ENCODE assay signal across 4 cellular contexts in the genomic region with DNA sequence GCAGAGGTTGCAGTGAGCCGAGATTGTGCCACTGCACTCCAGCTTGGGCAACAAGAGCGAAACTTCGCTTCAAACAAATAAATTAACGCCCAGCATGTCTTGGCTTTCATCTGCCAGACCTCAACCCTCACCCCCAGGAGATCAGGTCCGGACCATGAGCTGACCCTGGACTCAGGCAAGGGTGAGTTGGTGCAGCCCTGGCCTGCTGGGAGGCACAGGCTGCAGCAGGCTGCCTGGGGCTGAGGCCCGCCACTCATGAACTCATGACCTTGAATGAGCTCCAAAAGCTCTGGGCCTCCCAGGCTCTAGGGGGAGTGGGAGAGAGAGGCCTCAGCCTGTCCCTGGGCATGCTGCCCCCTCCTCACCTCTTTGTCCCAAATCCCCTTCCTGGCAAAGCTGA. TPM values are rescaled to one million over a fixed set of nuclear protein-coding genes. Genes with fewer than 3 reads are reported as not detected.
"Had no signal": no experiment of that assay in that cellular context is flagged by ENCODE, and none has a peak within 500 bp of the region (broad histone marks: within the 10 kb centered on the region; RNA-seq: fewer than 3 reads in every experiment).

No MANE protein-coding gene starts in this region.

RNA-seq across cellular contexts. Expression of a gene that starts 1.7 kb away (rescaled TPM):
- total RNA-seq: astrocyte, endothelial cell of umbilical vein, occipital lobe had no signal
- polyA plus RNA-seq: endothelial cell of umbilical vein, neural cell had no signal
